9 cellular contexts compared by ENCODE assay signal in the genomic region with DNA sequence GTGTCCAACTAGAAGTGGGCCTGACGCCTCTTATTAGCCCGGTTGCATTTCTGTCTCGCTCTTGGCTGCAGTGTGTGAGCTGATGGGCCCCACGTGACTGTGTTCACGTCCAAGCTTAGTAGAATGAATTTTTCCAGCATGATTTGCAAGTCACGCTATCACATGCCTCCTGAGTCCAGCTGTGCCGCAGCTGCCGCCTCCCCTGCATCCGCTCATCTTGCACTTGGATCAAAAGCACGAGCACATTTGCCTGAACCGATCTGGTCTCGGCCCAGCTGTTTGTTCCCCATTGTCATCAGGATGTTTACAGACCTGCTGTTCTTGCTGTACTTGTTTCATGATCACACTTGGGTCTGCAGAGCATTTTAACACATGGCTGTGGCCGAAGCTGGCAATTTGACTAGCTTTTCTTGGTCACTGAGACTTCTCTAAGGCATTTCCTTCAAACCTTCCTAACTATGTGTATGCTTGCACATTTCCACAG.
A peak's percentile ranks its signal among the peaks of the same experiment; 100 is the strongest.
DNase-seq lines count a peak whose midpoint lies in the region; ATAC-seq, FAIRE-seq and TF ChIP-seq lines count a peak whose summit lies in the region.
"Had no signal": no experiment of that assay in that cellular context is flagged by ENCODE, and none has a peak within 500 bp of the region (broad histone marks: within the 10 kb centered on the region; RNA-seq: fewer than 3 reads in every experiment).

No MANE protein-coding gene starts in this region.

- peaks cover 30 to 58% of the 10 kb centered on the region in 2 donors for H3K4me1 ChIP-seq in thoracic aorta (ENCODE audit: control insufficient read depth in 1 of 2, low read depth in 2 of 2)

- FAIRE-seq in GM19239 (lab: Jason Lieb, UNC): no peak

- H3K27me3 ChIP-seq in thoracic aorta (replicated peaks; ENCODE audit: insufficient read depth): no peaks in the 10 kb centered on the region

- no peak for TF ChIP-seq CTCF in coronary artery (IDR thresholded peaks at IDR 0.05)
- no peak for TF ChIP-seq CTCF in thoracic aorta (IDR thresholded peaks at IDR 0.05)

- H3K36me3 ChIP-seq in thoracic aorta: no peaks in the 10 kb centered on the region

- H3K27ac ChIP-seq in coronary artery: peak overlapping the region; percentile 59 to 84
- H3K27ac ChIP-seq in thoracic aorta: peak overlapping the region; percentile 87 to 89

- DNase-seq in LHCN-M2 (ENCODE audit: low read depth): peak; percentile 95
- DNase-seq in coronary artery (ENCODE audit: low spot score): peak; percentile 92
- peak; percentile 88 for DNase-seq in medulla oblongata (ENCODE audit: extremely low spot score)
- peak; percentile 76 for DNase-seq in thoracic aorta (ENCODE audit: low spot score)
- DNase-seq in GM19239 (ENCODE audit: insufficient read length, low spot score): no peak
- DNase-seq in NCI-H748 treated with DMSO at 0.1 percent for 48 hours (lab: John Stamatoyannopoulos, UW): no peak
- DNase-seq in NCI-H187 (lab: John Stamatoyannopoulos, UW): no peak
- no peak for DNase-seq in activated gamma-delta T cell treated with Interleukin-2 at 50 U/mL for 16 hours
- DNase-seq: NCI-H1417 had no signal

- no peaks in the 10 kb centered on the region for H3K9me3 ChIP-seq in thoracic aorta

- H3K4me3 ChIP-seq in coronary artery: peak overlapping the region; percentile 35
- peak overlapping the region; percentile 51 for H3K4me3 ChIP-seq in thoracic aorta

- peak; percentile 90 for ATAC-seq in thoracic aorta (ENCODE audit: insufficient number of reproducible peaks, low FRiP score, low read depth)

Comparison
In these comparisons a context has a peak if more than half of its experiments do, and no peak if none do; other contexts are left out.
1. DNase-seq: peak in LHCN-M2 (single experiment), coronary artery (single experiment), medulla oblongata (single experiment) and thoracic aorta (single experiment); none in GM19239 (single experiment), NCI-H748 treated with DMSO at 0.1 percent for 48 hours (single experiment), NCI-H187 (0 of 2) and activated gamma-delta T cell treated with Interleukin-2 at 50 U/mL for 16 hours (single experiment).